18 cellular contexts compared by ENCODE assay signal in genomic region chr1:26297791-26298124, GRCh38. TPM values are rescaled to one million over a fixed set of nuclear protein-coding genes. Genes with fewer than 3 reads are reported as not detected.
A peak's percentile ranks its signal among the peaks of the same experiment; 100 is the strongest.
DNase-seq lines count a peak whose midpoint lies in the region; ATAC-seq and TF ChIP-seq lines count a peak whose summit lies in the region.
"Had no signal": no experiment of that assay in that cellular context is flagged by ENCODE, and none has a peak within 500 bp of the region (broad histone marks: within the 10 kb centered on the region; RNA-seq: fewer than 3 reads in every experiment).

No MANE protein-coding gene starts in this region.

- peak overlapping the region; percentile 26; the same call in 1 of the 2 replicates for H3K18ac ChIP-seq in IMR-90 (ENCODE audit: low read depth, low read length)

- BruUV-seq in IMR-90 (replicated peaks; lab: Mats Ljungman, UMichigan) = no TSS peak

- peak overlapping the region; percentile 20; the same call in 1 of the 3 replicates for H2BK15ac ChIP-seq in IMR-90 (ENCODE audit: low read depth, low read length)

- peak overlapping the region; percentile 84 for H2BK120ac ChIP-seq in IMR-90 (ENCODE audit: low read depth, low read length)

- TF ChIP-seq CTCF in IMR-90 (conservative IDR thresholded peaks at IDR 0.05; ENCODE audit: low read depth, low read length) = no peak

- dilution Hi-C loops in IMR-90 (cut with HindIII; ENCODE audit: low sequenced_read_pairs, unreplicated experiment) = no loop called here

- TF ChIP-seq RAD21 in IMR-90 (IDR thresholded peaks at IDR 0.05; ENCODE audit: low read length) = no peak

- peak overlapping the region; percentile 23 for H2AK9ac ChIP-seq in IMR-90 (replicated peaks; ENCODE audit: low read depth, low read length, poor library complexity)

- H3K56ac ChIP-seq in IMR-90 (ENCODE audit: extremely low read depth, insufficient read depth, low read length) = no peak overlapping the region

- H3K9me1 ChIP-seq in IMR-90 (ENCODE audit: insufficient read depth, low read length) = peaks cover 22% of the 10 kb centered on the region

- H3K4me3 ChIP-seq in IMR-90 (ENCODE audit: insufficient read depth, low read depth, low read length) (no peak overlapping the region), SJCRH30 (no peak overlapping the region)
- H3K4me3 ChIP-seq: GM12878 had no signal

- H3K23ac ChIP-seq in IMR-90 (ENCODE audit: low read depth, low read length) = peak overlapping the region; percentile 83; the same call in 1 of the 2 replicates

- H3K27me3 ChIP-seq in IMR-90 (ENCODE audit: control insufficient read depth, insufficient read depth, low read length) (no peaks in the 10 kb centered on the region), SJCRH30 (no peaks in the 10 kb centered on the region)

- peaks cover 4 to 33% of the 10 kb centered on the region in 2 experiments; a peak in 3 of 4 replicates for H3K79me1 ChIP-seq in IMR-90 (ENCODE audit: low read depth in 1 of 2, low read length in 2 of 2)

- 0 out of 2 replicates have a peak overlapping the region, but pooled peaks have one; percentile 61 for H2AK5ac ChIP-seq in IMR-90 (ENCODE audit: low read depth, low read length)

- H2AFZ ChIP-seq in IMR-90 (replicated peaks; ENCODE audit: low read length, poor library complexity) = no peak overlapping the region

- peak overlapping the region; percentile 16 to 63; a peak in 3 of 4 replicates for H4K8ac ChIP-seq in IMR-90 (ENCODE audit: low read depth in 2 of 2, low read length in 2 of 2)

- no peaks in the 10 kb centered on the region; the same call in 1 of the 2 replicates for H3K36me3 ChIP-seq in IMR-90 (ENCODE audit: control insufficient read depth, insufficient read depth, low read length)
- no peaks in the 10 kb centered on the region for H3K36me3 ChIP-seq in SJCRH30

- H3K27ac ChIP-seq in IMR-90 (ENCODE audit: insufficient read depth, low read length) (no peak overlapping the region; the same call in 1 of the 2 replicates), SJCRH30 (peak overlapping the region; percentile 23)

- peaks cover 10% of the 10 kb centered on the region for H3K4me1 ChIP-seq in IMR-90 (ENCODE audit: control insufficient read depth, insufficient read depth, low read length)
- peaks cover 21% of the 10 kb centered on the region for H3K4me1 ChIP-seq in SJCRH30

- H4K91ac ChIP-seq in IMR-90 (ENCODE audit: insufficient read depth, low read depth, low read length) = peak overlapping the region; percentile 45; the same call in 1 of the 2 replicates

- 100% methylated on average over 1 of the region's 6 CpGs; no CpG with 5 or more reads in 1 of the 2 experiments for WGBS in IMR-90 (ENCODE audit: extremely low coverage in 2 of 2, insufficient read length in 1 of 2), 2 experiments

- H4K5ac ChIP-seq in IMR-90 (ENCODE audit: low read depth, low read length) = peak overlapping the region; percentile 38; the same call in 1 of the 2 replicates

- POLR2A ChIA-PET in IMR-90 (lab: Charles Lee; ENCODE audit: unreplicated experiment) = no interaction called here

- TF ChIP-seq POLR2A in IMR-90 (IDR thresholded peaks at IDR 0.05; ENCODE audit: low read depth, low read length) = no peak

- H3K9me3 ChIP-seq in IMR-90 (ENCODE audit: control insufficient read depth, insufficient read depth, low read length) (no peaks in the 10 kb centered on the region), SJCRH30 (replicated peaks) (no peaks in the 10 kb centered on the region)

- peak overlapping the region; percentile 66; the same call in 1 of the 2 replicates for H2BK20ac ChIP-seq in IMR-90 (ENCODE audit: low read depth, low read length)

- CTCF ChIA-PET in IMR-90 (lab: Yijun Ruan, JAX) = no interaction called here

- no peaks in the 10 kb centered on the region for H4K20me1 ChIP-seq in IMR-90 (ENCODE audit: insufficient read depth, low read length)

- in situ Hi-C loops in IMR-90 (cut with MboI; ENCODE audit: low sequenced_read_pairs) = no loop called here

- intact Hi-C loops in IMR-90 (cut with micrococcal nuclease) (no loop called here), posterior vena cava (cut with DNase I) (no loop called here)

- DNase-seq in IMR-90 (no peak), SJCRH30 (no peak), posterior vena cava (ENCODE audit: low spot score) (peak; percentile 58), pons (ENCODE audit: low spot score) (no peak), NCI-H2196 (lab: John Stamatoyannopoulos, UW; ENCODE audit: unreplicated experiment) (no peak)
- DNase-seq: CD8-positive, alpha-beta T cell; DND-41; MV-4-11; NCI-H1105 treated with DMSO at 0.1 percent for 48 hours; NCI-H2029 treated with DMSO at 0.1 percent for 48 hours; NCI-H345; NCI-H524; NCI-H82 had no signal

- no peak overlapping the region for H3K9ac ChIP-seq in IMR-90 (ENCODE audit: low read depth, low read length)

- H3K4ac ChIP-seq in IMR-90 (ENCODE audit: low read depth, low read length) = peak overlapping the region; percentile 76

- no peak for ATAC-seq in IMR-90 (ENCODE audit: low read depth)
- peak; percentile 11 for ATAC-seq in esophagus mucosa
- ATAC-seq in HG03108 (IDR thresholded peaks at IDR 0.05; ENCODE audit: unreplicated experiment) = no peak
- ATAC-seq: CD8-positive, alpha-beta T cell; GM12878 had no signal

- H2BK5ac ChIP-seq in IMR-90 (ENCODE audit: low read depth, low read length, poor library complexity, severe bottlenecking) = peak overlapping the region; percentile 17

- H3K14ac ChIP-seq in IMR-90 (replicated peaks; ENCODE audit: low read depth, low read length) = peak overlapping the region; percentile 82

- H3K4me2 ChIP-seq in IMR-90 (ENCODE audit: low read depth, low read length) = no peak overlapping the region

TF ChIP-seq in IMR-90, 13 proteins besides CTCF, POLR2A, EP300 and RAD21:
- TF ChIP-seq FOS (IDR thresholded peaks at IDR 0.05; ENCODE audit: low read depth, low read length) (no peak), CHD1 (IDR thresholded peaks at IDR 0.05; ENCODE audit: low read depth, low read length) (no peak), CEBPB (IDR thresholded peaks at IDR 0.05; ENCODE audit: low read depth, low read length) (no peak), MAFK (IDR thresholded peaks at IDR 0.05; ENCODE audit: low read depth, low read length) (no peak), MAZ (IDR thresholded peaks at IDR 0.05; ENCODE audit: borderline replicate concordance, low read depth, low read length) (no peak), BHLHE40 (IDR thresholded peaks at IDR 0.05; ENCODE audit: low read depth, low read length) (no peak), RFX5 (IDR thresholded peaks at IDR 0.05; ENCODE audit: low read depth, low read length) (no peak), MXI1 (IDR thresholded peaks at IDR 0.05; ENCODE audit: borderline replicate concordance, low read depth, low read length) (no peak), RCOR1 (IDR thresholded peaks at IDR 0.05; ENCODE audit: insufficient replicate concordance, low read length) (no peak), USF2 (IDR thresholded peaks at IDR 0.05; ENCODE audit: low read depth, low read length) (no peak), SMC3 (IDR thresholded peaks at IDR 0.05; ENCODE audit: low read depth, low read length) (no peak), NFE2L2 (IDR thresholded peaks at IDR 0.05; ENCODE audit: low read depth, low read length) (no peak)

RNA-seq across cellular contexts. Expression of gene UBXN11, which starts 8.7 kb away (rescaled TPM):
- total RNA-seq in IMR-90 (2012; rRNA removed) = 3.6 and 5.2 TPM in 2 replicates
- 17.0 and 18.4 TPM in 2 replicates for polyA plus RNA-seq in IMR-90 (2012; rRNA removed)
- 10.1 and 13.9 TPM in 2 replicates for polyA plus RNA-seq in IMR-90 (2012; cell fraction: cytosol; rRNA removed)
- polyA plus RNA-seq in IMR-90 (2012; cell fraction: nucleus; rRNA removed; ENCODE audit: low replicate concordance) = 151 and 169 TPM in 2 replicates
- 3.5 and 5.3 TPM in 2 replicates for total RNA-seq in SJCRH30 (2014; rRNA removed; shearing (Covaris generic))
- total RNA-seq in esophagus mucosa = 7.2 TPM
- total RNA-seq in posterior vena cava = 10 to 100 TPM; 12.2 to 17.1 TPM

RNA-seq across cellular contexts. Expression of gene SH3BGRL3, which starts 17.9 kb away (rescaled TPM):
- 32.2 and 35.0 TPM in 2 replicates for total RNA-seq in IMR-90 (2012; rRNA removed)
- 483 and 565 TPM in 2 replicates for polyA plus RNA-seq in IMR-90 (2012; rRNA removed)
- 551 and 581 TPM in 2 replicates for polyA plus RNA-seq in IMR-90 (2012; cell fraction: cytosol; rRNA removed)
- polyA plus RNA-seq in IMR-90 (2012; cell fraction: nucleus; rRNA removed; ENCODE audit: low replicate concordance) = 124 and 136 TPM in 2 replicates
- total RNA-seq in SJCRH30 (2014; rRNA removed; shearing (Covaris generic)) = 41.5 and 43.4 TPM in 2 replicates
- total RNA-seq in esophagus mucosa = 242 TPM
- total RNA-seq in posterior vena cava = 100 to 1,000 TPM; 163 to 190 TPM

RNA-seq across cellular contexts. Expression of gene CD52, which starts 20.0 kb away (rescaled TPM):
- total RNA-seq in IMR-90 (2012; rRNA removed) (not detected in 2 replicates), esophagus mucosa (7.5 TPM), posterior vena cava (10 to 100 TPM in 1 of 2 donors, 1 to 10 TPM in 1; 7.0 to 16.1 TPM)
- 1.3 and 1.6 TPM in 2 replicates for polyA plus RNA-seq in IMR-90 (2012; rRNA removed)
- 0.30 TPM in 1 of 2 replicates, not detected in the other for polyA plus RNA-seq in IMR-90 (2012; cell fraction: cytosol; rRNA removed)
- 0.36 TPM in 1 of 2 replicates, not detected in the other for polyA plus RNA-seq in IMR-90 (2012; cell fraction: nucleus; rRNA removed; ENCODE audit: low replicate concordance)
- total RNA-seq in SJCRH30 (2014; rRNA removed; shearing (Covaris generic)) = not detected in 2 replicates
- total RNA-seq: A673 had no signal
- polyA plus RNA-seq: BJ had no signal

RNA-seq across cellular contexts. Expression of gene CRYBG2, which starts 56.2 kb away (rescaled TPM):
- total RNA-seq in IMR-90 (2012; rRNA removed) (not detected in 2 replicates), esophagus mucosa (111 TPM), posterior vena cava (under 1 TPM in 1 of 2 donors, not detected in 1; 0.52 TPM)
- polyA plus RNA-seq in IMR-90 (2012; rRNA removed) = not detected in 2 replicates
- polyA plus RNA-seq in IMR-90 (2012; cell fraction: cytosol; rRNA removed) = 0.01 and 0.05 TPM in 2 replicates
- 0.31 and 0.32 TPM in 2 replicates for polyA plus RNA-seq in IMR-90 (2012; cell fraction: nucleus; rRNA removed; ENCODE audit: low replicate concordance)
- not detected in 2 replicates for total RNA-seq in SJCRH30 (2014; rRNA removed; shearing (Covaris generic))
- total RNA-seq: A673 had no signal
